16 cellular contexts compared by ENCODE assay signal in genomic region chr3:195540031-195540430, GRCh38. TPM values are rescaled to one million over a fixed set of nuclear protein-coding genes. Genes with fewer than 3 reads are reported as not detected.
DNase-seq lines count a peak whose midpoint lies in the region; ATAC-seq and TF ChIP-seq lines count a peak whose summit lies in the region.
"Had no signal": no experiment of that assay in that cellular context is flagged by ENCODE, and none has a peak within 500 bp of the region (broad histone marks: within the 10 kb centered on the region; RNA-seq: fewer than 3 reads in every experiment).

No MANE protein-coding gene starts in this region.

- H2AFZ ChIP-seq in hepatocyte, result no peak overlapping the region

- ATAC-seq in heart left ventricle, result no peak
- ATAC-seq in activated B cell treated with CpG ODN at 0.5 μM for 24 hours (ENCODE audit: low read depth), result no peak
- no peak for ATAC-seq in GM18511 (IDR thresholded peaks at IDR 0.05; ENCODE audit: unreplicated experiment)
- ATAC-seq: foreskin keratinocyte, HCT116, left cardiac atrium had no signal

- peaks cover 29% of the 10 kb centered on the region for H3K36me3 Mint-ChIP-seq in activated B cell treated with CpG ODN at 0.5 μM for 24 hours (ENCODE audit: low read depth)

- peak overlapping the region; percentile 92 for H3K27ac Mint-ChIP-seq in activated B cell treated with CpG ODN at 0.5 μM for 24 hours
- H3K27ac Mint-ChIP-seq: dendritic cell treated with granulocyte-macrophage colony-stimulating factor and Interleukin-4, amounts not matched to agents 40 ng/mL and 50 ng/mL, for 4 days had no signal

- H3K4me1 ChIP-seq in left ventricle myocardium inferior (peaks cover 87% of the 10 kb centered on the region), heart left ventricle (peaks cover 3 to 70% (median 54%) of the 10 kb centered on the region in 12 donors), hepatocyte (ENCODE audit: insufficient read depth) (peaks cover 17% of the 10 kb centered on the region), thymus (ENCODE audit: control insufficient read depth, insufficient read depth, low read length) (peaks cover 17% of the 10 kb centered on the region)

- intact Hi-C loops in left ventricle myocardium inferior (cut with micrococcal nuclease) (no loop called here), heart left ventricle (cut with DNase I) (no loop called here), activated B cell treated with CpG ODN at 0.5 μM for 24 hours (cut with micrococcal nuclease) (loop anchor here (5.0 to 10.0 kb wide), 4 partner anchors 367 to 1948 kb away; partner anchors contain the start of genes OPA1 and TNK2)

- H3K4me3 ChIP-seq in left ventricle myocardium inferior, result peak overlapping the region; percentile 86
- peak overlapping the region in 4 of 12 donors; percentile 3 to 98 (median 45) for H3K4me3 ChIP-seq in heart left ventricle
- H3K4me3 ChIP-seq in hepatocyte, result no peak overlapping the region
- peak overlapping the region; percentile 3 for H3K4me3 ChIP-seq in thymus (ENCODE audit: low read length)
- H3K4me3 ChIP-seq: ovary, testis had no signal

- H3K9me3 Mint-ChIP-seq in activated B cell treated with CpG ODN at 0.5 μM for 24 hours, result no peaks in the 10 kb centered on the region
- H3K9me3 Mint-ChIP-seq: dendritic cell treated with granulocyte-macrophage colony-stimulating factor and Interleukin-4, amounts not matched to agents 40 ng/mL and 50 ng/mL, for 4 days had no signal

- H4K20me1 ChIP-seq in hepatocyte (ENCODE audit: insufficient read depth, poor library complexity, severe bottlenecking), result peaks cover 61% of the 10 kb centered on the region

- no peaks in the 10 kb centered on the region for H3K27me3 Mint-ChIP-seq in activated B cell treated with CpG ODN at 0.5 μM for 24 hours

- H3K27me3 ChIP-seq in left ventricle myocardium inferior (ENCODE audit: low read depth) (no peaks in the 10 kb centered on the region), heart left ventricle (no peaks in the 10 kb centered on the region), hepatocyte (no peaks in the 10 kb centered on the region), thymus (ENCODE audit: control insufficient read depth, insufficient read depth) (no peaks in the 10 kb centered on the region)
- H3K27me3 ChIP-seq: foreskin keratinocyte, ovary, testis had no signal

- no peaks in the 10 kb centered on the region for H3K36me3 ChIP-seq in left ventricle myocardium inferior
- no peaks in the 10 kb centered on the region for H3K36me3 ChIP-seq in heart left ventricle
- no peaks in the 10 kb centered on the region for H3K36me3 ChIP-seq in hepatocyte (replicated peaks; ENCODE audit: insufficient read depth, low read depth)
- H3K36me3 ChIP-seq in thymus (ENCODE audit: control insufficient read depth, insufficient read depth), result no peaks in the 10 kb centered on the region
- H3K36me3 ChIP-seq: ovary had no signal

- TF ChIP-seq CTCF in left ventricle myocardium inferior (IDR thresholded peaks at IDR 0.05; ENCODE audit: borderline replicate concordance) (no peak), heart left ventricle (IDR thresholded peaks at IDR 0.05) (no peak), activated B cell treated with CpG ODN at 0.5 μM for 24 hours (IDR thresholded peaks at IDR 0.05) (no peak), hepatocyte (IDR thresholded peaks at IDR 0.05; ENCODE audit: poor library complexity) (no peak)

- no peaks in the 10 kb centered on the region for H3K9me3 ChIP-seq in left ventricle myocardium inferior (replicated peaks)
- no peaks in the 10 kb centered on the region for H3K9me3 ChIP-seq in heart left ventricle
- no peaks in the 10 kb centered on the region for H3K9me3 ChIP-seq in hepatocyte (ENCODE audit: low read depth)
- H3K9me3 ChIP-seq in thymus (ENCODE audit: control insufficient read depth), result no peaks in the 10 kb centered on the region
- H3K9me3 ChIP-seq: ovary, testis had no signal

- no peaks in the 10 kb centered on the region for H3K9me2 ChIP-seq in hepatocyte (replicated peaks; ENCODE audit: insufficient read depth)

- peak overlapping the region; percentile 82 for H3K4me3 Mint-ChIP-seq in activated B cell treated with CpG ODN at 0.5 μM for 24 hours

- H3K27ac ChIP-seq in left ventricle myocardium inferior (replicated peaks) (no peak overlapping the region), heart left ventricle (no peak overlapping the region), hepatocyte (no peak overlapping the region), thymus (ENCODE audit: low read depth) (no peak overlapping the region)
- H3K27ac ChIP-seq: foreskin keratinocyte, ovary, testis had no signal

- CTCF ChIA-PET in activated B cell treated with CpG ODN at 0.5 μM for 24 hours (lab: Charles Lee), result interaction anchor here (1.1 kb wide), 1 partner anchor 269 kb away, joined by 3 read pairs; the partner anchor contains the start of gene XXYLT1

- H3K79me2 ChIP-seq in hepatocyte, result peaks cover 78% of the 10 kb centered on the region

- no peak for TF ChIP-seq POLR2A in heart left ventricle (IDR thresholded peaks at IDR 0.05)

- H3K4me1 Mint-ChIP-seq in activated B cell treated with CpG ODN at 0.5 μM for 24 hours, result peaks cover 80% of the 10 kb centered on the region

- no peak for DNase-seq in left ventricle myocardium inferior
- no peak for DNase-seq in heart left ventricle
- no peak for DNase-seq in activated B cell treated with CpG ODN at 0.5 μM for 24 hours
- DNase-seq in hepatocyte (ENCODE audit: low spot score), result no peak
- DNase-seq in NCI-H2171 treated with DMSO at 0.1 percent for 48 hours (lab: John Stamatoyannopoulos, UW), result no peak
- no peak for DNase-seq in 8988T
- DNase-seq: foreskin keratinocyte; left cardiac atrium; NCI-H1694 treated with DMSO at 0.1 percent for 48 hours; ovary; stimulated activated CD4-positive, alpha-beta T cell treated with anti-CD3 and anti-CD28 coated beads, Interleukin-4, amount 100 ng/mL, for 4 hours; testis had no signal

- whole genome bisulfite sequencing in heart left ventricle, 4 donors, result 60 to 74% (median 65%) methylated on average over 8 of the region's 8 CpGs
- WGBS in hepatocyte (ENCODE audit: low lambda C conversion rate, missing lambda C conversion rate), result 84% methylated on average over 8 of the region's 8 CpGs
- 92% methylated on average over 8 of the region's 8 CpGs for WGBS in thymus

- H3K4me2 ChIP-seq in hepatocyte, result peak overlapping the region; percentile 77

- POLR2A ChIA-PET in activated B cell treated with CpG ODN at 0.5 μM for 24 hours (lab: Charles Lee), result interaction anchor here (0.9 to 1.0 kb wide), 2 partner anchors 9 to 868 kb away, joined by 3 to 4 read pairs; partner anchors contain the start of gene LSG1

RNA-seq across cellular contexts. Expression of gene PPP1R2, which starts 3.1 kb away (rescaled TPM):
- total RNA-seq in left ventricle myocardium inferior, result 39.7 TPM
- 10 to 100 TPM; 35.1 to 63.6 (median 44.0) TPM for total RNA-seq in heart left ventricle
- 10 to 100 TPM; 16.8 to 42.6 TPM for polyA plus RNA-seq in heart left ventricle
- 62.5 and 64.1 TPM in 2 replicates for total RNA-seq in activated B cell treated with CpG ODN at 0.5 μM for 24 hours
- total RNA-seq in hepatocyte, result 53.4 and 77.6 TPM in 2 replicates
- polyA plus RNA-seq in hepatocyte, result 38.1 and 49.1 TPM in 2 replicates
- 76.1 TPM for polyA plus RNA-seq in thymus

RNA-seq across cellular contexts. Expression of gene APOD, which starts 43.7 kb away (rescaled TPM):
- 92.5 TPM for total RNA-seq in left ventricle myocardium inferior
- 1,000 to 10,000 TPM in 1 of 9 donors, 100 to 1,000 TPM in 8; 109 to 1,096 (median 214) TPM for total RNA-seq in heart left ventricle
- polyA plus RNA-seq in heart left ventricle, result 100 to 1,000 TPM; 101 to 263 TPM
- 0.20 and 0.35 TPM in 2 replicates for total RNA-seq in activated B cell treated with CpG ODN at 0.5 μM for 24 hours
- 9.6 and 11.2 TPM in 2 replicates for total RNA-seq in hepatocyte
- polyA plus RNA-seq in hepatocyte, result 27.9 and 32.9 TPM in 2 replicates
- polyA plus RNA-seq in thymus, result 200 TPM
- total RNA-seq: foreskin keratinocyte had no signal
